ENCODE assay signal across 8 cellular contexts in genomic region chr22:50342651-50343540, GRCh38. TPM values are rescaled to one million over a fixed set of nuclear protein-coding genes. Genes with fewer than 3 reads are reported as not detected.
DNase-seq lines count a peak whose midpoint lies in the region; ATAC-seq and TF ChIP-seq lines count a peak whose summit lies in the region.

A gene with protein sequence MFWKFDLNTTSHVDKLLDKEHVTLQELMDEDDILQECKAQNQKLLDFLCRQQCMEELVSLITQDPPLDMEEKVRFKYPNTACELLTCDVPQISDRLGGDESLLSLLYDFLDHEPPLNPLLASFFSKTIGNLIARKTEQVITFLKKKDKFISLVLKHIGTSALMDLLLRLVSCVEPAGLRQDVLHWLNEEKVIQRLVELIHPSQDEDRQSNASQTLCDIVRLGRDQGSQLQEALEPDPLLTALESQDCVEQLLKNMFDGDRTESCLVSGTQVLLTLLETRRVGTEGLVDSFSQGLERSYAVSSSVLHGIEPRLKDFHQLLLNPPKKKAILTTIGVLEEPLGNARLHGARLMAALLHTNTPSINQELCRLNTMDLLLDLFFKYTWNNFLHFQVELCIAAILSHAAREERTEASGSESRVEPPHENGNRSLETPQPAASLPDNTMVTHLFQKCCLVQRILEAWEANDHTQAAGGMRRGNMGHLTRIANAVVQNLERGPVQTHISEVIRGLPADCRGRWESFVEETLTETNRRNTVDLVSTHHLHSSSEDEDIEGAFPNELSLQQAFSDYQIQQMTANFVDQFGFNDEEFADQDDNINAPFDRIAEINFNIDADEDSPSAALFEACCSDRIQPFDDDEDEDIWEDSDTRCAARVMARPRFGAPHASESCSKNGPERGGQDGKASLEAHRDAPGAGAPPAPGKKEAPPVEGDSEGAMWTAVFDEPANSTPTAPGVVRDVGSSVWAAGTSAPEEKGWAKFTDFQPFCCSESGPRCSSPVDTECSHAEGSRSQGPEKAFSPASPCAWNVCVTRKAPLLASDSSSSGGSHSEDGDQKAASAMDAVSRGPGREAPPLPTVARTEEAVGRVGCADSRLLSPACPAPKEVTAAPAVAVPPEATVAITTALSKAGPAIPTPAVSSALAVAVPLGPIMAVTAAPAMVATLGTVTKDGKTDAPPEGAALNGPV (plus strand): TSS chr22:50343327. CDS start chr22:50393909, 50,582 bp downstream.

- H3K36me3 ChIP-seq in CD8-positive, alpha-beta T cell (ENCODE audit: insufficient read depth, low read length), result no peaks in the 10 kb centered on the region
- no peaks in the 10 kb centered on the region for H3K36me3 ChIP-seq in suprapubic skin

- peak within 1 kb of the TSS; percentile 59 for H3K4me3 ChIP-seq in CD8-positive, alpha-beta T cell (ENCODE audit: low read depth, low read length)
- peak within 1 kb of the TSS; percentile 79 for H3K4me3 ChIP-seq in suprapubic skin

- TF ChIP-seq POLR2A in suprapubic skin (IDR thresholded peaks at IDR 0.05), result peak in 1 of 2 donors; percentile 20

- in situ Hi-C loops in SK-MEL-5 (cut with HindIII; ENCODE audit: low pct_unique_long_range_greater_than_20kb, low sequenced_read_pairs), result no loop called here

- no peak for TF ChIP-seq EP300 in suprapubic skin (IDR thresholded peaks at IDR 0.05)

- peaks cover 27% of the 10 kb centered on the region for H3K4me1 ChIP-seq in CD8-positive, alpha-beta T cell (ENCODE audit: insufficient read depth, low read length)
- H3K4me1 ChIP-seq in suprapubic skin, result peaks cover 30% of the 10 kb centered on the region

- no peaks in the 10 kb centered on the region for H3K36me3 Mint-ChIP-seq in CD8-positive, alpha-beta T cell
- no peaks in the 10 kb centered on the region for H3K36me3 Mint-ChIP-seq in activated naive CD4-positive, alpha-beta T cell treated with anti-CD3 and anti-CD28 coated beads for 36 hours (ENCODE audit: low read depth)

- no peaks in the 10 kb centered on the region for H3K27me3 Mint-ChIP-seq in CD8-positive, alpha-beta T cell (ENCODE audit: low read depth)
- H3K27me3 Mint-ChIP-seq in activated naive CD4-positive, alpha-beta T cell treated with anti-CD3 and anti-CD28 coated beads for 36 hours (ENCODE audit: low read depth), result no peaks in the 10 kb centered on the region

- peak; percentile 87 for ATAC-seq in CD8-positive, alpha-beta T cell
- ATAC-seq in GM19455 (IDR thresholded peaks at IDR 0.05; ENCODE audit: unreplicated experiment), result peak; percentile 77
- peak; percentile 87 for ATAC-seq in omental fat pad (ENCODE audit: low FRiP score)

- 0% methylated on average over 21 of the region's 87 CpGs for WGBS in suprapubic skin

- peak; percentile 34 for TF ChIP-seq CTCF in CD8-positive, alpha-beta T cell (IDR thresholded peaks at IDR 0.05)
- no peak for TF ChIP-seq CTCF in omental fat pad (IDR thresholded peaks at IDR 0.05)
- no peak for TF ChIP-seq CTCF in suprapubic skin (IDR thresholded peaks at IDR 0.05)

- H3K27ac Mint-ChIP-seq in CD8-positive, alpha-beta T cell, result peak within 1 kb of the TSS; percentile 92
- peak within 1 kb of the TSS; percentile 82 for H3K27ac Mint-ChIP-seq in activated naive CD4-positive, alpha-beta T cell treated with anti-CD3 and anti-CD28 coated beads for 36 hours

- H3K4me1 Mint-ChIP-seq in CD8-positive, alpha-beta T cell (ENCODE audit: low read depth), result peaks cover 12% of the 10 kb centered on the region
- peaks cover 8% of the 10 kb centered on the region for H3K4me1 Mint-ChIP-seq in activated naive CD4-positive, alpha-beta T cell treated with anti-CD3 and anti-CD28 coated beads for 36 hours (ENCODE audit: low read depth)

- CTCF ChIA-PET in CD8-positive, alpha-beta T cell (lab: Charles Lee), result interaction anchor here (0.7 to 2.7 kb wide), 17 partner anchors 11 to 236 kb away, joined by 3 to 31 read pairs (median 4); partner anchors contain the start of genes CPT1B, DENND6B and HDAC10
- CTCF ChIA-PET in activated naive CD4-positive, alpha-beta T cell treated with anti-CD3 and anti-CD28 coated beads for 36 hours (lab: Charles Lee), result interaction anchor here (0.7 to 2.3 kb wide), 13 partner anchors 10 to 278 kb away, joined by 3 to 25 read pairs (median 3); partner anchors contain the start of genes HDAC10 and SCO2

- no peaks in the 10 kb centered on the region for H3K27me3 ChIP-seq in CD8-positive, alpha-beta T cell (ENCODE audit: insufficient read depth, low read length)
- H3K27me3 ChIP-seq in suprapubic skin, result no peaks in the 10 kb centered on the region

- H3K4me3 Mint-ChIP-seq in CD8-positive, alpha-beta T cell, result peak within 1 kb of the TSS; percentile 84
- peak within 1 kb of the TSS; percentile 71 for H3K4me3 Mint-ChIP-seq in activated naive CD4-positive, alpha-beta T cell treated with anti-CD3 and anti-CD28 coated beads for 36 hours

- H3K27ac ChIP-seq in CD8-positive, alpha-beta T cell (ENCODE audit: low read depth, low read length), result peak within 1 kb of the TSS; percentile 77
- peak within 1 kb of the TSS; percentile 77 for H3K27ac ChIP-seq in suprapubic skin

- intact Hi-C loops in CD8-positive, alpha-beta T cell (cut with DNase I, micrococcal nuclease), result loop anchor here (1.0 to 10.0 kb wide), 16 partner anchors 69 to 424 kb away; partner anchors contain the start of genes ARSA (in 2 of the 2), LMF2 (in 2 of the 2), MAPK11 (in 2 of the 2) and SELENOO (in 2 of the 2)
- intact Hi-C loops in activated naive CD4-positive, alpha-beta T cell treated with anti-CD3 and anti-CD28 coated beads for 36 hours (cut with micrococcal nuclease), result loop anchor here (1.0 to 2.0 kb wide), 6 partner anchors 16 to 278 kb away; partner anchors contain the start of genes DENND6B and NCAPH2

- DNase-seq in CD8-positive, alpha-beta T cell, result peak; percentile 81 to 95 (median 89)
- DNase-seq in HT1080 (ENCODE audit: low read depth), result peak; percentile 57
- peak; percentile 76 for DNase-seq in SK-MEL-5 (ENCODE audit: low read depth, low spot score)
- peak; percentile 85 for DNase-seq in activated naive CD4-positive, alpha-beta T cell treated with anti-CD3 and anti-CD28 coated beads for 36 hours
- DNase-seq in globus pallidus (ENCODE audit: low spot score), result peak; percentile 71
- peak; percentile 71 for DNase-seq in omental fat pad (ENCODE audit: low spot score)
- peak; percentile 82 to 88 for DNase-seq in suprapubic skin (ENCODE audit: low spot score in 2 of 2)

- no peaks in the 10 kb centered on the region for H3K9me3 ChIP-seq in CD8-positive, alpha-beta T cell (ENCODE audit: low read length)
- H3K9me3 ChIP-seq in suprapubic skin, result no peaks in the 10 kb centered on the region

- no peaks in the 10 kb centered on the region for H3K9me3 Mint-ChIP-seq in CD8-positive, alpha-beta T cell
- no peaks in the 10 kb centered on the region for H3K9me3 Mint-ChIP-seq in activated naive CD4-positive, alpha-beta T cell treated with anti-CD3 and anti-CD28 coated beads for 36 hours

- POLR2A ChIA-PET in CD8-positive, alpha-beta T cell (lab: Charles Lee), result interaction anchor here (0.5 to 1.5 kb wide), 6 partner anchors 10 to 452 kb away, joined by 3 to 6 read pairs (median 4); partner anchors contain the start of gene SCO2

RNA-seq across cellular contexts. Expression of the gene that starts here (rescaled TPM):
- total RNA-seq in CD8-positive, alpha-beta T cell, result 10 to 100 TPM; 46.2 to 46.5 TPM
- total RNA-seq in HT1080 (2014; rRNA removed; shearing (Covaris generic)), result 40.0 and 44.6 TPM in 2 replicates
- polyA plus RNA-seq in HT1080 (2015; cell fraction: cytosol; rRNA removed), result 30.5 and 32.8 TPM in 2 replicates
- polyA plus RNA-seq in HT1080 (2015; cell fraction: nucleus; rRNA removed), result 61.6 and 65.2 TPM in 2 replicates
- 67.7 and 74.7 TPM in 2 replicates for total RNA-seq in SK-MEL-5 (2014; rRNA removed; shearing (Covaris generic))
- 71.4 and 93.0 TPM in 2 replicates for polyA plus RNA-seq in SK-MEL-5 (2015; cell fraction: cytosol; rRNA removed)
- polyA plus RNA-seq in SK-MEL-5 (2015; cell fraction: nucleus; rRNA removed), result 152 and 165 TPM in 2 replicates
- 10 to 100 TPM; 33.7 to 34.7 TPM for total RNA-seq in activated naive CD4-positive, alpha-beta T cell treated with anti-CD3 and anti-CD28 coated beads for 36 hours
- 10 to 100 TPM; 35.6 to 64.6 (median 41.7) TPM for total RNA-seq in omental fat pad
- 10 to 100 TPM; 46.7 to 70.3 (median 64.6) TPM for total RNA-seq in suprapubic skin

Comparison
In these comparisons a context has a peak if more than half of its experiments do, and no peak if none do; other contexts are left out.
1. Peak in every context shown above with its lines: DNase-seq, ATAC-seq, H3K4me3 ChIP-seq and H3K27ac ChIP-seq.